14 cellular contexts compared by ENCODE assay signal in the genomic region with DNA sequence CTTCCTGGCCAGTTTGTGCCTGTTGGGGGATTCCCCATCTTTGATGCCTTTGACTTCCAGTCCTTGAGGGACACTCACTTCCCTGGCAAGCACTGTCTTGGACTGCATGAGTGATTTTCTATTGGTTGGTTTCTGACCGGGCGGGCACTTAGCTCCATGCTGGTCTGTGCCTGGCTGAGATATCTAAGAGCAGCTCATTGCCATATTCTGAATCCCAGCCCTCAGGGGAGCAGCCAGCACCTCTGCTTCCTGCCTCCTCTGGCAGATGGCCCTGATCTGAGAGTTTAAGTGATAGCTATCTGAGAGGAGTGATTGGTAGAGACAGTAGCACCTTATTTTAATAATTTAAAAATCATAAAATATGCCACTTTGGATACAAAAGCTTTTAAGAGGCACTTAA. TPM values are rescaled to one million over a fixed set of nuclear protein-coding genes. Genes with fewer than 3 reads are reported as not detected.
DNase-seq lines count a peak whose midpoint lies in the region; ATAC-seq lines count a peak whose summit lies in the region.
"Had no signal": no experiment of that assay in that cellular context is flagged by ENCODE, and none has a peak within 500 bp of the region (broad histone marks: within the 10 kb centered on the region; RNA-seq: fewer than 3 reads in every experiment).

No MANE protein-coding gene starts in this region.

- ATAC-seq in GM19023 (IDR thresholded peaks at IDR 0.05; ENCODE audit: unreplicated experiment): no peak
- ATAC-seq: left cardiac atrium; stimulated activated naive B cell treated with anti-CD40 and anti-IgM and Interleukin-4, amounts not matched to agents 10 μg/mL and 1 μg/mL and 100 μg/mL, for 72 hours had no signal

- no peaks in the 10 kb centered on the region for H3K36me3 ChIP-seq in MG63
- H3K36me3 ChIP-seq: ascending aorta, tibial nerve had no signal

- no peaks in the 10 kb centered on the region for H3K27me3 ChIP-seq in MG63
- H3K27me3 ChIP-seq: ascending aorta, tibial nerve had no signal

- peak; percentile 64 for DNase-seq in DMS153 treated with DMSO at 0.1 percent for 48 hours (lab: John Stamatoyannopoulos, UW; ENCODE audit: unreplicated experiment)
- peak; percentile 34 for DNase-seq in MG63
- peak; percentile 41 for DNase-seq in NCI-H446 treated with DMSO at 0.1 percent for 48 hours (lab: John Stamatoyannopoulos, UW)
- peak; percentile 24 for DNase-seq in kidney tubule cell (ENCODE audit: low spot score)
- DNase-seq in GM19238 (ENCODE audit: insufficient read length, low spot score): no peak
- DNase-seq in KG1 (lab: John Stamatoyannopoulos, UW): no peak
- DNase-seq: activated CD4-positive, alpha-beta T cell treated with anti-CD3 and anti-CD28 coated beads, Interleukin-2, amount 10 ng/mL, durations not matched to agents 7 days and 5 days; activated naive CD4-positive, alpha-beta T cell; left cardiac atrium; PC-3; stimulated activated naive B cell treated with anti-CD40 and anti-IgM and Interleukin-4, amounts not matched to agents 10 μg/mL and 1 μg/mL and 100 μg/mL, for 72 hours had no signal

- no peaks in the 10 kb centered on the region for H3K9me3 ChIP-seq in MG63
- H3K9me3 ChIP-seq: ascending aorta, tibial nerve had no signal

- no peak overlapping the region for H3K4me3 ChIP-seq in MG63
- H3K4me3 ChIP-seq: ascending aorta, tibial nerve had no signal

RNA-seq across cellular contexts. Expression of a gene that starts 52.5 kb away (rescaled TPM):
- 2.8 and 3.5 TPM in 2 replicates for total RNA-seq in MG63 (2014; rRNA removed; shearing (Covaris generic); ENCODE audit: low replicate concordance)

Comparison
In these comparisons a context has a peak if more than half of its experiments do, and no peak if none do; other contexts are left out.
1. DNase-seq: peak in DMS153 treated with DMSO at 0.1 percent for 48 hours (single experiment), MG63 (single experiment), NCI-H446 treated with DMSO at 0.1 percent for 48 hours (single experiment) and kidney tubule cell (single experiment); none in GM19238 (single experiment) and KG1 (single experiment).